ENCODE assay signal across 1 cellular context in the genomic region with DNA sequence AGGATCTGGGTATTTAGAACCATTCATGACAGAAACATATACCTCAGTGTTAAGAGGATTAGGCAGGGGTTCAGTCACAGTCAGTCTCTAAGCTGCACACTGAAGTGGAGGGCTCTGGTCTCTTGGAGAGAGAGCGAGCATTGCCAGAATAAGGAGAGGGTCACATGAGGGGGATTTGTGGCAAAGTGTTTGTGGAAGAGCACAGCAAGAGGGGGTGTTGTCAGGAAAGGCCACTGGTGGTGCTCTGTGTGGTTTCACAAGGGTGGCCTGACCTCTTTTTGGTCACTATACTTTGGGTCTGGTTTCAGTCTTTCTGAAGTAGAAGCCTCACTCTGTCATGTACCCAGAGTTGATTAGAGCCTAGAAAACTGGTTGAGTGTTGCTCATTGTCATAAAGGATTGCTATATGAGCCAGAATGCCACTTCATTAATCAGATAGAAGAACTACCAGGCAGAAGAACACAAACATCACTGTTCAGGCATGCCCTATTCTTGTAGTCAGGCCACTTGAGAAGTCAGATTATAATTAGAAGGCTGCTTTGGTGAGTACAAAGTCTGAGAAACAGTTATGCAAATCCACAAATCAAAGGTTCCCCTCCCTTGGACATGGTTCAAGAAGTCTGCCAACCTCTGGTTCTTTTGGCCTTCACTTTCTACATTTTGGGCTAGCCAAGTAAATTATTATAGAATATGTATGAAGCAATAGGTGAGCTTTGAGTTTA.
TF ChIP-seq lines count a peak whose summit lies in the region.

No MANE protein-coding gene starts in this region.

TF ChIP-seq in HepG2, 621 proteins besides CTCF, POLR2A, EP300 and RAD21:
- TF ChIP-seq, protein P1, sequence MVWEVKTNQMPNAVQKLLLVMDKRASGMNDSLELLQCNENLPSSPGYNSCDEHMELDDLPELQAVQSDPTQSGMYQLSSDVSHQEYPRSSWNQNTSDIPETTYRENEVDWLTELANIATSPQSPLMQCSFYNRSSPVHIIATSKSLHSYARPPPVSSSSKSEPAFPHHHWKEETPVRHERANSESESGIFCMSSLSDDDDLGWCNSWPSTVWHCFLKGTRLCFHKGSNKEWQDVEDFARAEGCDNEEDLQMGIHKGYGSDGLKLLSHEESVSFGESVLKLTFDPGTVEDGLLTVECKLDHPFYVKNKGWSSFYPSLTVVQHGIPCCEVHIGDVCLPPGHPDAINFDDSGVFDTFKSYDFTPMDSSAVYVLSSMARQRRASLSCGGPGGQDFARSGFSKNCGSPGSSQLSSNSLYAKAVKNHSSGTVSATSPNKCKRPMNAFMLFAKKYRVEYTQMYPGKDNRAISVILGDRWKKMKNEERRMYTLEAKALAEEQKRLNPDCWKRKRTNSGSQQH (CRISPR knock-in tag; IDR thresholded peaks at IDR 0.05; ENCODE audit: low read depth): no peak
- no peak for TF ChIP-seq POLR2G (IDR thresholded peaks at IDR 0.05; ENCODE audit: low read depth, low read length)
- TF ChIP-seq CENPT (CRISPR knock-in tag; IDR thresholded peaks at IDR 0.05; ENCODE audit: low read depth): no peak
- TF ChIP-seq, protein P2, sequence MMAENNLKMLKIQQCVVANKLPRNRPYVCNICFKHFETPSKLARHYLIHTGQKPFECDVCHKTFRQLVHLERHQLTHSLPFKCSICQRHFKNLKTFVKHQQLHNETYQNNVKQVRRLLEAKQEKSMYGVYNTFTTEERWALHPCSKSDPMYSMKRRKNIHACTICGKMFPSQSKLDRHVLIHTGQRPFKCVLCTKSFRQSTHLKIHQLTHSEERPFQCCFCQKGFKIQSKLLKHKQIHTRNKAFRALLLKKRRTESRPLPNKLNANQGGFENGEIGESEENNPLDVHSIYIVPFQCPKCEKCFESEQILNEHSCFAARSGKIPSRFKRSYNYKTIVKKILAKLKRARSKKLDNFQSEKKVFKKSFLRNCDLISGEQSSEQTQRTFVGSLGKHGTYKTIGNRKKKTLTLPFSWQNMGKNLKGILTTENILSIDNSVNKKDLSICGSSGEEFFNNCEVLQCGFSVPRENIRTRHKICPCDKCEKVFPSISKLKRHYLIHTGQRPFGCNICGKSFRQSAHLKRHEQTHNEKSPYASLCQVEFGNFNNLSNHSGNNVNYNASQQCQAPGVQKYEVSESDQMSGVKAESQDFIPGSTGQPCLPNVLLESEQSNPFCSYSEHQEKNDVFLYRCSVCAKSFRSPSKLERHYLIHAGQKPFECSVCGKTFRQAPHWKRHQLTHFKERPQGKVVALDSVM (CRISPR knock-in tag; IDR thresholded peaks at IDR 0.05): no peak
- TF ChIP-seq NFIC (IDR thresholded peaks at IDR 0.05; ENCODE audit: low read length): no peak
- TF ChIP-seq MAZ (IDR thresholded peaks at IDR 0.05; ENCODE audit: borderline replicate concordance, low read depth, low read length): no peak
- no peak for TF ChIP-seq MAZ (CRISPR knock-in tag; IDR thresholded peaks at IDR 0.05; ENCODE audit: low read depth)
- no peak for TF ChIP-seq PAF1 (CRISPR knock-in tag; IDR thresholded peaks at IDR 0.05)
- TF ChIP-seq PLRG1 (conservative IDR thresholded peaks at IDR 0.05): no peak
- no peak for TF ChIP-seq ZFP1 (CRISPR knock-in tag; IDR thresholded peaks at IDR 0.05)
- no peak for TF ChIP-seq MED13 (CRISPR knock-in tag; IDR thresholded peaks at IDR 0.05)
- TF ChIP-seq MTA1 (CRISPR knock-in tag; IDR thresholded peaks at IDR 0.05; ENCODE audit: borderline replicate concordance): no peak
- TF ChIP-seq, protein P3, sequence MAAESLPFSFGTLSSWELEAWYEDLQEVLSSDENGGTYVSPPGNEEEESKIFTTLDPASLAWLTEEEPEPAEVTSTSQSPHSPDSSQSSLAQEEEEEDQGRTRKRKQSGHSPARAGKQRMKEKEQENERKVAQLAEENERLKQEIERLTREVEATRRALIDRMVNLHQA (CRISPR knock-in tag; IDR thresholded peaks at IDR 0.05): no peak
- no peak for TF ChIP-seq STAT5B (CRISPR knock-in tag; IDR thresholded peaks at IDR 0.05)
- TF ChIP-seq ZNF12 (CRISPR knock-in tag; IDR thresholded peaks at IDR 0.05): no peak
- no peak for TF ChIP-seq NPAS2 (CRISPR knock-in tag; IDR thresholded peaks at IDR 0.05; ENCODE audit: borderline replicate concordance)
- TF ChIP-seq EEA1 (CRISPR knock-in tag; IDR thresholded peaks at IDR 0.05; ENCODE audit: borderline replicate concordance): no peak
- TF ChIP-seq, protein P4, sequence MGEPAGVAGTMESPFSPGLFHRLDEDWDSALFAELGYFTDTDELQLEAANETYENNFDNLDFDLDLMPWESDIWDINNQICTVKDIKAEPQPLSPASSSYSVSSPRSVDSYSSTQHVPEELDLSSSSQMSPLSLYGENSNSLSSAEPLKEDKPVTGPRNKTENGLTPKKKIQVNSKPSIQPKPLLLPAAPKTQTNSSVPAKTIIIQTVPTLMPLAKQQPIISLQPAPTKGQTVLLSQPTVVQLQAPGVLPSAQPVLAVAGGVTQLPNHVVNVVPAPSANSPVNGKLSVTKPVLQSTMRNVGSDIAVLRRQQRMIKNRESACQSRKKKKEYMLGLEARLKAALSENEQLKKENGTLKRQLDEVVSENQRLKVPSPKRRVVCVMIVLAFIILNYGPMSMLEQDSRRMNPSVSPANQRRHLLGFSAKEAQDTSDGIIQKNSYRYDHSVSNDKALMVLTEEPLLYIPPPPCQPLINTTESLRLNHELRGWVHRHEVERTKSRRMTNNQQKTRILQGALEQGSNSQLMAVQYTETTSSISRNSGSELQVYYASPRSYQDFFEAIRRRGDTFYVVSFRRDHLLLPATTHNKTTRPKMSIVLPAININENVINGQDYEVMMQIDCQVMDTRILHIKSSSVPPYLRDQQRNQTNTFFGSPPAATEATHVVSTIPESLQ (CRISPR knock-in tag; conservative IDR thresholded peaks at IDR 0.05): no peak
- TF ChIP-seq KLF13 (CRISPR knock-in tag; IDR thresholded peaks at IDR 0.05): no peak
- TF ChIP-seq KLF12 (CRISPR knock-in tag; IDR thresholded peaks at IDR 0.05; ENCODE audit: borderline replicate concordance): no peak
- TF ChIP-seq TSC22D2 (CRISPR knock-in tag; IDR thresholded peaks at IDR 0.05; ENCODE audit: borderline replicate concordance): no peak
